19 cellular contexts compared by ENCODE assay signal in genomic region chr2:46293466-46293865, GRCh38. TPM values are rescaled to one million over a fixed set of nuclear protein-coding genes. Genes with fewer than 3 reads are reported as not detected.
DNase-seq lines count a peak whose midpoint lies in the region; FAIRE-seq and TF ChIP-seq lines count a peak whose summit lies in the region.
"Had no signal": no experiment of that assay in that cellular context is flagged by ENCODE, and none has a peak within 500 bp of the region (broad histone marks: within the 10 kb centered on the region; RNA-seq: fewer than 3 reads in every experiment).

No MANE protein-coding gene starts in this region.

- H2BK120ac ChIP-seq in H1 (replicated peaks; ENCODE audit: low read depth, low read length): no peak overlapping the region

- H3K27me3 ChIP-seq in H1 (replicated peaks in 1 of 4; ENCODE audit: control insufficient read depth in 3 of 4, extremely low read depth in 1 of 4, insufficient read depth in 3 of 4, low read length in 3 of 4): peaks cover 22 to 37% (median 30%) of the 10 kb centered on the region in 4 experiments

- peaks cover 2% of the 10 kb centered on the region for H3K27me3 Mint-ChIP-seq in activated naive CD4-positive, alpha-beta T cell treated with anti-CD3 and anti-CD28 coated beads, Interleukin-2, amount 50 U/mL, for 24 hours
- peaks cover 80% of the 10 kb centered on the region for H3K27me3 Mint-ChIP-seq in activated naive CD4-positive, alpha-beta T cell treated with anti-CD3 and anti-CD28 coated beads, Interleukin-2, amount 10 ng/mL, durations not matched to agents 7 days and 5 days

- H3K18ac ChIP-seq in H1 (ENCODE audit: extremely low read depth, low read length): no peak overlapping the region

- H3K36me3 ChIP-seq in H1 (ENCODE audit: control insufficient read depth in 2 of 4, insufficient read depth in 4 of 4, low read length in 3 of 4): no peaks in the 10 kb centered on the region
- H3K36me3 ChIP-seq: BLaER1, HAP-1 had no signal

- peaks cover 16% of the 10 kb centered on the region for H3K23me2 ChIP-seq in H1 (ENCODE audit: low read depth, low read length)

- DNase-seq in activated naive CD4-positive, alpha-beta T cell treated with anti-CD3 and anti-CD28 coated beads, Interleukin-2, amount 10 ng/mL, durations not matched to agents 7 days and 5 days: no peak
- DNase-seq in HCEC 1CT (peak; percentile 8), H1 (ENCODE audit: low read depth in 1 of 2, low spot score in 2 of 2) (no peak), cerebellar nuclear complex (lab: John Stamatoyannopoulos, UW) (no peak), GM10266 (ENCODE audit: extremely low spot score) (no peak), T-helper 9 cell (no peak)

- no peak overlapping the region for H3K56ac ChIP-seq in H1 (replicated peaks; ENCODE audit: insufficient read length, low read depth, low read length)

- H4K5ac ChIP-seq in H1 (ENCODE audit: insufficient read length, low read depth, low read length): no peak overlapping the region

- peaks cover 6% of the 10 kb centered on the region for H3K4me1 Mint-ChIP-seq in activated naive CD4-positive, alpha-beta T cell treated with anti-CD3 and anti-CD28 coated beads, Interleukin-2, amount 50 U/mL, for 24 hours
- peaks cover 16% of the 10 kb centered on the region for H3K4me1 Mint-ChIP-seq in activated naive CD4-positive, alpha-beta T cell treated with anti-CD3 and anti-CD28 coated beads, Interleukin-2, amount 10 ng/mL, durations not matched to agents 7 days and 5 days

- H3K79me2 ChIP-seq in H1 (ENCODE audit: control insufficient read depth in 1 of 2, insufficient read depth in 2 of 2, low read length in 2 of 2): no peaks in the 10 kb centered on the region

- H3K4me2 ChIP-seq in H1 (ENCODE audit: insufficient read depth in 1 of 2, low read depth in 2 of 2, low read length in 2 of 2): no peak overlapping the region
- H3K4me2 ChIP-seq: BLaER1, GM23338 had no signal

- H3K9me3 ChIP-seq in H1 (ENCODE audit: insufficient read depth in 2 of 2, low read depth in 1 of 2, low read length in 1 of 2): no peaks in the 10 kb centered on the region
- H3K9me3 ChIP-seq: BLaER1, Caco-2, HAP-1 had no signal

- CTCF ChIA-PET in activated naive CD4-positive, alpha-beta T cell treated with anti-CD3 and anti-CD28 coated beads, Interleukin-2, amount 10 ng/mL, durations not matched to agents 7 days and 5 days (lab: Charles Lee): interaction anchor here (0.8 to 2.2 kb wide), 11 partner anchors 9 to 282 kb away, joined by 3 to 22 read pairs (median 4); no protein-coding TSS in a partner anchor
- CTCF ChIA-PET in H1 (lab: Charles Lee; ENCODE audit: partially characterized antibody): interaction anchor here (0.6 to 3.1 kb wide), 34 partner anchors 8 to 301 kb away, joined by 3 to 17 read pairs (median 4); no protein-coding TSS in a partner anchor

- no peak overlapping the region for H2BK12ac ChIP-seq in H1 (ENCODE audit: low read depth, low read length)

- TF ChIP-seq EP300 in H1 (IDR thresholded peaks at IDR 0.05; ENCODE audit: borderline replicate concordance in 1 of 2, low read depth in 2 of 2, low read length in 2 of 2): no peak

- H3K23ac ChIP-seq in H1 (ENCODE audit: insufficient read length): no peak overlapping the region

- peaks cover 0 to 7% (median 3%) of the 10 kb centered on the region in 4 experiments; a peak in 2 of 7 replicates for H3K4me1 ChIP-seq in H1 (replicated peaks in 1 of 4; ENCODE audit: control insufficient read depth in 3 of 4, insufficient read depth in 4 of 4, low read length in 3 of 4)
- H3K4me1 ChIP-seq: Caco-2 had no signal

- no peak overlapping the region for H3K4me3 ChIP-seq in H1 (ENCODE audit: extremely low read depth in 1 of 4, insufficient read depth in 2 of 4, low read depth in 3 of 4, low read length in 4 of 4)
- H3K4me3 ChIP-seq: BLaER1, GM12878, GM23338, HAP-1 had no signal

- no peak for TF ChIP-seq RAD21 in H1 (IDR thresholded peaks at IDR 0.05 in 1 of 2, conservative IDR thresholded peaks at IDR 0.05 in 1 of 2; ENCODE audit: low read depth in 2 of 2, low read length in 2 of 2)

- peak overlapping the region; percentile 87 for H3K27ac Mint-ChIP-seq in activated naive CD4-positive, alpha-beta T cell treated with anti-CD3 and anti-CD28 coated beads, Interleukin-2, amount 50 U/mL, for 24 hours
- H3K27ac Mint-ChIP-seq in activated naive CD4-positive, alpha-beta T cell treated with anti-CD3 and anti-CD28 coated beads, Interleukin-2, amount 10 ng/mL, durations not matched to agents 7 days and 5 days: no peak overlapping the region
- H3K27ac Mint-ChIP-seq: CD4-positive, CD25-positive, alpha-beta regulatory T cell; CD8-positive, alpha-beta T cell; GM23338 had no signal

- H3K9ac ChIP-seq in H1 (replicated peaks in 1 of 4; ENCODE audit: extremely low read depth in 1 of 4, low read depth in 3 of 4, low read length in 3 of 4): no peak overlapping the region
- H3K9ac ChIP-seq: BLaER1 had no signal

- no peak overlapping the region for H2AFZ ChIP-seq in H1 (ENCODE audit: low read length)
- H2AFZ ChIP-seq: GM23338 had no signal

- no peak overlapping the region for H4K91ac ChIP-seq in H1 (replicated peaks; ENCODE audit: insufficient read length, low read length)

- peak overlapping the region; percentile 7; the same call in 1 of the 2 replicates for H2BK15ac ChIP-seq in H1 (ENCODE audit: low read length)

- peaks cover 4 to 5% of the 10 kb centered on the region in 2 experiments for H4K20me1 ChIP-seq in H1 (replicated peaks in 1 of 2; ENCODE audit: control insufficient read depth in 1 of 2, insufficient read depth in 2 of 2, low read length in 2 of 2)

- H2BK5ac ChIP-seq in H1 (ENCODE audit: low read depth, low read length): no peak overlapping the region

- no peak overlapping the region for H2BK20ac ChIP-seq in H1 (ENCODE audit: low read length)

- no peak overlapping the region for H4K8ac ChIP-seq in H1 (ENCODE audit: extremely low read depth, insufficient read depth, low read length)

- no peak overlapping the region for H3K4ac ChIP-seq in H1 (replicated peaks; ENCODE audit: insufficient read length, low read depth, low read length)

- POLR2A ChIA-PET in H1 (lab: Charles Lee; ENCODE audit: partially characterized antibody): no interaction called here

- no peak overlapping the region for H3K4me3 Mint-ChIP-seq in activated naive CD4-positive, alpha-beta T cell treated with anti-CD3 and anti-CD28 coated beads, Interleukin-2, amount 50 U/mL, for 24 hours
- no peak overlapping the region for H3K4me3 Mint-ChIP-seq in activated naive CD4-positive, alpha-beta T cell treated with anti-CD3 and anti-CD28 coated beads, Interleukin-2, amount 10 ng/mL, durations not matched to agents 7 days and 5 days
- H3K4me3 Mint-ChIP-seq: B cell; CD8-positive, alpha-beta T cell; GM23338 had no signal

- TF ChIP-seq POLR2A in H1 (IDR thresholded peaks at IDR 0.05; ENCODE audit: control extremely low read depth in 1 of 2, low read depth in 2 of 2, low read length in 2 of 2): no peak

- no peak overlapping the region for H2AK5ac ChIP-seq in H1 (ENCODE audit: low read depth, low read length)

- no peak for TF ChIP-seq CTCF in H1 (IDR thresholded peaks at IDR 0.05; ENCODE audit: control extremely low read depth in 1 of 3, insufficient read depth in 1 of 3, low read depth in 1 of 3, low read length in 3 of 3)
- no peak for TF ChIP-seq CTCF in GM10266 (IDR thresholded peaks at IDR 0.05; ENCODE audit: control insufficient read depth, insufficient read depth, low read depth, missing control alignments)

- no peak overlapping the region for H3K14ac ChIP-seq in H1 (ENCODE audit: insufficient read length)

- H3K36me3 Mint-ChIP-seq in activated naive CD4-positive, alpha-beta T cell treated with anti-CD3 and anti-CD28 coated beads, Interleukin-2, amount 50 U/mL, for 24 hours: no peaks in the 10 kb centered on the region
- no peaks in the 10 kb centered on the region for H3K36me3 Mint-ChIP-seq in activated naive CD4-positive, alpha-beta T cell treated with anti-CD3 and anti-CD28 coated beads, Interleukin-2, amount 10 ng/mL, durations not matched to agents 7 days and 5 days
- H3K36me3 Mint-ChIP-seq: CD4-positive, CD25-positive, alpha-beta regulatory T cell; CD8-positive, alpha-beta T cell had no signal

- H3K27ac ChIP-seq in H1 (ENCODE audit: low read depth, low read length): no peak overlapping the region
- H3K27ac ChIP-seq: BLaER1, C4-2B had no signal

- H3K79me1 ChIP-seq in H1 (ENCODE audit: low read depth, low read length): no peaks in the 10 kb centered on the region

- 88% methylated on average over 4 of the region's 4 CpGs; no CpG with 5 or more reads in 1 of the 2 experiments for WGBS in H1 (ENCODE audit: extremely low coverage in 1 of 2, insufficient coverage in 1 of 2, insufficient read length in 1 of 2, insufficient replicate concordance in 2 of 2, low coverage in 1 of 2, low lambda C conversion rate in 2 of 2, missing lambda C conversion rate in 1 of 2), 2 experiments

- no peaks in the 10 kb centered on the region for H3K9me3 Mint-ChIP-seq in activated naive CD4-positive, alpha-beta T cell treated with anti-CD3 and anti-CD28 coated beads, Interleukin-2, amount 50 U/mL, for 24 hours
- no peaks in the 10 kb centered on the region for H3K9me3 Mint-ChIP-seq in activated naive CD4-positive, alpha-beta T cell treated with anti-CD3 and anti-CD28 coated beads, Interleukin-2, amount 10 ng/mL, durations not matched to agents 7 days and 5 days
- H3K9me3 Mint-ChIP-seq: CD8-positive, alpha-beta T cell; GM23338 had no signal

- no peak for FAIRE-seq in H1 (lab: Jason Lieb, UNC)
- FAIRE-seq: G401.6, GM12878, GM19239, H54 had no signal

TF ChIP-seq in H1, 55 proteins besides CTCF, POLR2A, EP300 and RAD21 (continues in another document):
- TF ChIP-seq JUND (IDR thresholded peaks at IDR 0.05; ENCODE audit: low read length) (no peak), JUN (IDR thresholded peaks at IDR 0.05; ENCODE audit: low read depth, low read length) (no peak), TEAD4 (IDR thresholded peaks at IDR 0.05; ENCODE audit: low read depth, low read length) (no peak), ASH2L (IDR thresholded peaks at IDR 0.05; ENCODE audit: low read length) (no peak), RNF2 (IDR thresholded peaks at IDR 0.05; ENCODE audit: borderline replicate concordance, low read depth, low read length, missing control alignments, poor library complexity, severe bottlenecking) (no peak)

RNA-seq across cellular contexts. Expression of gene EPAS1, which starts 3.7 kb away (rescaled TPM):
- 3.7 and 4.9 TPM in 2 replicates for total RNA-seq in H1 (2021; fragmentation: NEBNext Ultra II Directional; extraction: Animal tissue kit (Norgen Biotek cat#: 25700))
- polyA plus RNA-seq in H1 (2011; rRNA removed): 1.8 and 2.0 TPM in 2 replicates
- 0.72 TPM for polyA plus RNA-seq in H1 (2011; cell fraction: cytosol; rRNA removed)
- 2.0 TPM for polyA plus RNA-seq in H1 (2011; cell fraction: nucleus; rRNA removed)
- 1.5 to 2.6 TPM (median 1.8 TPM) in 4 replicates for polyA plus RNA-seq in H1 (2012, experiment 1 of 2)
- 1.1 TPM for polyA plus RNA-seq in H1 (2012, experiment 2 of 2)
- 2.6 TPM for polyA plus RNA-seq in H1 (2013, experiment 1 of 2)
- 2.6 TPM for polyA plus RNA-seq in H1 (2013, experiment 2 of 2)
- polyA minus RNA-seq in H1 (2011; rRNA and poly(A)+ RNA removed): 1.7 and 2.5 TPM in 2 replicates
- polyA minus RNA-seq in H1 (2011; cell fraction: cytosol; rRNA and poly(A)+ RNA removed): 16.8 TPM
- 3.8 TPM for polyA minus RNA-seq in H1 (2011; cell fraction: nucleus; rRNA and poly(A)+ RNA removed)
